12 cellular contexts compared by ENCODE assay signal in genomic region chrX:42680651-42681050, GRCh38.
DNase-seq lines count a peak whose midpoint lies in the region; ATAC-seq and TF ChIP-seq lines count a peak whose summit lies in the region.
"Had no signal": no experiment of that assay in that cellular context is flagged by ENCODE, and none has a peak within 500 bp of the region (broad histone marks: within the 10 kb centered on the region; RNA-seq: fewer than 3 reads in every experiment).

No MANE protein-coding gene starts in this region.

- H3K9me3 ChIP-seq in HUES64 (ENCODE audit: insufficient read depth, low read depth, low read length): no peaks in the 10 kb centered on the region
- H3K9me3 ChIP-seq: SJSA1 had no signal

- DNase-seq in iPS DF 19.7 (ENCODE audit: low read depth, low spot score): peak; percentile 45
- DNase-seq in progenitor cell of endocrine pancreas (ENCODE audit: low spot score, unreplicated experiment): no peak
- DNase-seq in retina: no peak
- no peak for DNase-seq in NCI-H1436 treated with DMSO at 0.1 percent for 48 hours (lab: John Stamatoyannopoulos, UW)
- no peak for DNase-seq in activated CD8-positive, alpha-beta T cell treated with anti-CD3 and anti-CD28 coated beads, Interleukin-2, amount 10 ng/mL, durations not matched to agents 7 days and 5 days
- DNase-seq: activated naive CD4-positive, alpha-beta T cell treated with anti-CD3 and anti-CD28 coated beads, Interleukin-2, amount 10 ng/mL, durations not matched to agents 7 days and 5 days; NCI-H748 treated with DMSO at 0.1 percent for 48 hours had no signal

- H3K27me3 ChIP-seq in HUES64 (ENCODE audit: insufficient read depth, low read length): no peaks in the 10 kb centered on the region
- H3K27me3 ChIP-seq: SJSA1 had no signal

- H3K27me3 Mint-ChIP-seq in brain: no peaks in the 10 kb centered on the region
- no peaks in the 10 kb centered on the region for H3K27me3 Mint-ChIP-seq in progenitor cell of endocrine pancreas
- H3K27me3 Mint-ChIP-seq in activated CD8-positive, alpha-beta T cell treated with anti-CD3 and anti-CD28 coated beads, Interleukin-2, amount 10 ng/mL, durations not matched to agents 7 days and 5 days (ENCODE audit: low read depth): no peaks in the 10 kb centered on the region
- H3K27me3 Mint-ChIP-seq: activated naive CD4-positive, alpha-beta T cell treated with anti-CD3 and anti-CD28 coated beads, Interleukin-2, amount 10 ng/mL, durations not matched to agents 7 days and 5 days had no signal

- no peak for ATAC-seq in HG03432 (IDR thresholded peaks at IDR 0.05; ENCODE audit: unreplicated experiment)
- no peak for ATAC-seq in activated CD8-positive, alpha-beta T cell treated with anti-CD3 and anti-CD28 coated beads, Interleukin-2, amount 10 ng/mL, durations not matched to agents 7 days and 5 days

- H3K4me1 Mint-ChIP-seq in brain (peaks cover 31% of the 10 kb centered on the region), progenitor cell of endocrine pancreas (ENCODE audit: low read depth) (peaks cover 5% of the 10 kb centered on the region)
- H3K4me1 Mint-ChIP-seq in activated CD8-positive, alpha-beta T cell treated with anti-CD3 and anti-CD28 coated beads, Interleukin-2, amount 10 ng/mL, durations not matched to agents 7 days and 5 days (ENCODE audit: low read depth): no peaks in the 10 kb centered on the region
- H3K4me1 Mint-ChIP-seq: activated naive CD4-positive, alpha-beta T cell treated with anti-CD3 and anti-CD28 coated beads, Interleukin-2, amount 10 ng/mL, durations not matched to agents 7 days and 5 days; CD14-positive monocyte had no signal

- no peaks in the 10 kb centered on the region for H3K36me3 ChIP-seq in HUES64 (ENCODE audit: insufficient read depth, low read length)
- H3K36me3 ChIP-seq: SJSA1 had no signal

- POLR2A ChIA-PET in activated CD8-positive, alpha-beta T cell treated with anti-CD3 and anti-CD28 coated beads, Interleukin-2, amount 10 ng/mL, durations not matched to agents 7 days and 5 days (lab: Charles Lee): no interaction called here

- CTCF ChIA-PET in activated CD8-positive, alpha-beta T cell treated with anti-CD3 and anti-CD28 coated beads, Interleukin-2, amount 10 ng/mL, durations not matched to agents 7 days and 5 days (lab: Charles Lee): no interaction called here

- H3K4me3 Mint-ChIP-seq in brain (no peak overlapping the region), progenitor cell of endocrine pancreas (ENCODE audit: low read depth) (no peak overlapping the region)
- no peak overlapping the region for H3K4me3 Mint-ChIP-seq in activated CD8-positive, alpha-beta T cell treated with anti-CD3 and anti-CD28 coated beads, Interleukin-2, amount 10 ng/mL, durations not matched to agents 7 days and 5 days
- H3K4me3 Mint-ChIP-seq: activated naive CD4-positive, alpha-beta T cell treated with anti-CD3 and anti-CD28 coated beads, Interleukin-2, amount 10 ng/mL, durations not matched to agents 7 days and 5 days; CD14-positive monocyte had no signal

- no peak overlapping the region for H3K4me3 ChIP-seq in HUES64 (ENCODE audit: low read length)
- H3K4me3 ChIP-seq: SJSA1 had no signal

- peak in 1 of 2 experiments; percentile 26 for TF ChIP-seq CTCF in brain (conservative IDR thresholded peaks at IDR 0.05)
- no peak for TF ChIP-seq CTCF in progenitor cell of endocrine pancreas (IDR thresholded peaks at IDR 0.05; ENCODE audit: unreplicated experiment)

- H3K9ac ChIP-seq in HUES64 (ENCODE audit: low read depth, low read length): no peak overlapping the region

- H3K9me3 Mint-ChIP-seq in brain (no peaks in the 10 kb centered on the region), progenitor cell of endocrine pancreas (ENCODE audit: low read depth) (no peaks in the 10 kb centered on the region)
- no peaks in the 10 kb centered on the region for H3K9me3 Mint-ChIP-seq in activated CD8-positive, alpha-beta T cell treated with anti-CD3 and anti-CD28 coated beads, Interleukin-2, amount 10 ng/mL, durations not matched to agents 7 days and 5 days (ENCODE audit: insufficient read depth)
- H3K9me3 Mint-ChIP-seq: activated naive CD4-positive, alpha-beta T cell treated with anti-CD3 and anti-CD28 coated beads, Interleukin-2, amount 10 ng/mL, durations not matched to agents 7 days and 5 days had no signal

- H3K27ac Mint-ChIP-seq in brain: peak overlapping the region in 4 of 5 experiments; percentile 8 to 86 (median 46)
- H3K27ac Mint-ChIP-seq in progenitor cell of endocrine pancreas: peak overlapping the region; percentile 22
- no peak overlapping the region for H3K27ac Mint-ChIP-seq in activated CD8-positive, alpha-beta T cell treated with anti-CD3 and anti-CD28 coated beads, Interleukin-2, amount 10 ng/mL, durations not matched to agents 7 days and 5 days
- H3K27ac Mint-ChIP-seq: activated naive CD4-positive, alpha-beta T cell treated with anti-CD3 and anti-CD28 coated beads, Interleukin-2, amount 10 ng/mL, durations not matched to agents 7 days and 5 days; CD14-positive monocyte had no signal

- 8% methylated on average over 2 of the region's 2 CpGs for WGBS in HUES64

- H3K27ac ChIP-seq in HUES64 (ENCODE audit: low read depth, low read length): peak overlapping the region; percentile 87; the same call in 1 of the 2 replicates
- H3K27ac ChIP-seq: SJSA1 had no signal

- H3K4me1 ChIP-seq in HUES64 (ENCODE audit: insufficient read depth, low read length): peaks cover 22% of the 10 kb centered on the region
- H3K4me1 ChIP-seq: SJSA1 had no signal

- H3K36me3 Mint-ChIP-seq in brain (no peaks in the 10 kb centered on the region), progenitor cell of endocrine pancreas (ENCODE audit: insufficient read depth) (no peaks in the 10 kb centered on the region)
- no peaks in the 10 kb centered on the region for H3K36me3 Mint-ChIP-seq in activated CD8-positive, alpha-beta T cell treated with anti-CD3 and anti-CD28 coated beads, Interleukin-2, amount 10 ng/mL, durations not matched to agents 7 days and 5 days (ENCODE audit: low read depth)
- H3K36me3 Mint-ChIP-seq: activated naive CD4-positive, alpha-beta T cell treated with anti-CD3 and anti-CD28 coated beads, Interleukin-2, amount 10 ng/mL, durations not matched to agents 7 days and 5 days; CD14-positive monocyte had no signal
